Comparison of ENCODE assay signal across 8 cellular contexts in genomic region chr17:4881761-4882555, GRCh38. TPM values are rescaled to one million over a fixed set of nuclear protein-coding genes. Genes with fewer than 3 reads are reported as not detected.
A peak's percentile ranks its signal among the peaks of the same experiment; 100 is the strongest.
DNase-seq lines count a peak whose midpoint lies in the region; ATAC-seq and TF ChIP-seq lines count a peak whose summit lies in the region.

No MANE protein-coding gene starts in this region.

- no peaks in the 10 kb centered on the region for H3K27me3 ChIP-seq in neural progenitor cell

- TF ChIP-seq CTCF in neural progenitor cell (IDR thresholded peaks at IDR 0.05), result peak; percentile 90
- peak; percentile 80 for TF ChIP-seq CTCF in type B pancreatic cell (conservative IDR thresholded peaks at IDR 0.05)

- H4K20me1 ChIP-seq in neural progenitor cell (ENCODE audit: low read depth), result peaks cover 3% of the 10 kb centered on the region

- no peaks in the 10 kb centered on the region for H3K4me1 ChIP-seq in neural progenitor cell

- H3K79me2 ChIP-seq in neural progenitor cell (ENCODE audit: low read depth), result no peaks in the 10 kb centered on the region

- H3K27ac ChIP-seq in neural progenitor cell, result no peak overlapping the region

- no peak overlapping the region for H2AFZ ChIP-seq in neural progenitor cell (replicated peaks)

- peaks cover 5% of the 10 kb centered on the region for H3F3A ChIP-seq in neural progenitor cell (ENCODE audit: low read depth)

- H3K27me3 Mint-ChIP-seq in T-helper 2 cell treated with Interferon-gamma antibody and Interleukin-4, amounts not matched to agents 5 μg/mL and 100 μg/mL, for 36 hours (ENCODE audit: low read depth), result no peaks in the 10 kb centered on the region
- no peaks in the 10 kb centered on the region for H3K27me3 Mint-ChIP-seq in activated T-cell treated with anti-CD3 and anti-CD28 coated beads, Interleukin-2, amount 50 U/mL, for 24 hours
- H3K27me3 Mint-ChIP-seq in neural progenitor cell (ENCODE audit: insufficient read depth, low read depth) (peaks cover 2% of the 10 kb centered on the region), type B pancreatic cell (no peaks in the 10 kb centered on the region)

- H3K4me3 ChIP-seq in neural progenitor cell, result no peak overlapping the region

- DNase-seq in T-helper 2 cell, result peak; percentile 30 to 56 (median 45)
- DNase-seq in T-helper 2 cell treated with Interferon-gamma antibody and Interleukin-4, amounts not matched to agents 5 μg/mL and 100 μg/mL, for 36 hours (ENCODE audit: low spot score), result no peak
- peak; percentile 63 for DNase-seq in NCI-H510A (lab: John Stamatoyannopoulos, UW)
- peak; percentile 75 for DNase-seq in activated T-cell treated with anti-CD3 and anti-CD28 coated beads, Interleukin-2, amount 50 U/mL, for 24 hours
- DNase-seq in neural progenitor cell (ENCODE audit: low spot score), result peak; percentile 79
- no peak for DNase-seq in type B pancreatic cell (ENCODE audit: extremely low spot score, unreplicated experiment)
- DNase-seq in NCI-H446 (lab: John Stamatoyannopoulos, UW), result no peak

- H3K9me3 ChIP-seq in neural progenitor cell (ENCODE audit: low read depth), result no peaks in the 10 kb centered on the region

- H3K4me2 ChIP-seq in neural progenitor cell, result no peak overlapping the region

- H3K4me1 Mint-ChIP-seq in T-helper 2 cell treated with Interferon-gamma antibody and Interleukin-4, amounts not matched to agents 5 μg/mL and 100 μg/mL, for 36 hours (ENCODE audit: low read depth), result no peaks in the 10 kb centered on the region
- no peaks in the 10 kb centered on the region for H3K4me1 Mint-ChIP-seq in activated T-cell treated with anti-CD3 and anti-CD28 coated beads, Interleukin-2, amount 50 U/mL, for 24 hours (ENCODE audit: low read depth)
- no peaks in the 10 kb centered on the region for H3K4me1 Mint-ChIP-seq in neural progenitor cell
- no peaks in the 10 kb centered on the region for H3K4me1 Mint-ChIP-seq in type B pancreatic cell (ENCODE audit: unreplicated experiment)

- no peak overlapping the region for H3K9ac ChIP-seq in neural progenitor cell

- no peaks in the 10 kb centered on the region for H3K9me3 Mint-ChIP-seq in T-helper 2 cell treated with Interferon-gamma antibody and Interleukin-4, amounts not matched to agents 5 μg/mL and 100 μg/mL, for 36 hours
- H3K9me3 Mint-ChIP-seq in activated T-cell treated with anti-CD3 and anti-CD28 coated beads, Interleukin-2, amount 50 U/mL, for 24 hours, result no peaks in the 10 kb centered on the region
- no peaks in the 10 kb centered on the region for H3K9me3 Mint-ChIP-seq in neural progenitor cell
- H3K9me3 Mint-ChIP-seq in type B pancreatic cell, result no peaks in the 10 kb centered on the region

- no peak overlapping the region for H3K27ac Mint-ChIP-seq in T-helper 2 cell treated with Interferon-gamma antibody and Interleukin-4, amounts not matched to agents 5 μg/mL and 100 μg/mL, for 36 hours
- H3K27ac Mint-ChIP-seq in activated T-cell treated with anti-CD3 and anti-CD28 coated beads, Interleukin-2, amount 50 U/mL, for 24 hours, result no peak overlapping the region
- H3K27ac Mint-ChIP-seq in neural progenitor cell (no peak overlapping the region), type B pancreatic cell (peak overlapping the region; percentile 51)

- peaks cover 27% of the 10 kb centered on the region for H3K36me3 Mint-ChIP-seq in T-helper 2 cell treated with Interferon-gamma antibody and Interleukin-4, amounts not matched to agents 5 μg/mL and 100 μg/mL, for 36 hours (ENCODE audit: low read depth)
- H3K36me3 Mint-ChIP-seq in activated T-cell treated with anti-CD3 and anti-CD28 coated beads, Interleukin-2, amount 50 U/mL, for 24 hours (ENCODE audit: low read depth), result peaks cover 69% of the 10 kb centered on the region
- H3K36me3 Mint-ChIP-seq in neural progenitor cell (peaks cover 9% of the 10 kb centered on the region), type B pancreatic cell (peaks cover 8% of the 10 kb centered on the region)

- ATAC-seq in esophagus mucosa, result peak; percentile 84

- no peak overlapping the region for H3K4me3 Mint-ChIP-seq in T-helper 2 cell treated with Interferon-gamma antibody and Interleukin-4, amounts not matched to agents 5 μg/mL and 100 μg/mL, for 36 hours
- H3K4me3 Mint-ChIP-seq in activated T-cell treated with anti-CD3 and anti-CD28 coated beads, Interleukin-2, amount 50 U/mL, for 24 hours, result no peak overlapping the region
- H3K4me3 Mint-ChIP-seq in neural progenitor cell (no peak overlapping the region), type B pancreatic cell (no peak overlapping the region)

- no peaks in the 10 kb centered on the region for H3K36me3 ChIP-seq in neural progenitor cell

RNA-seq across cellular contexts. Expression of gene C17orf107, which starts 17.4 kb away (rescaled TPM):
- total RNA-seq in esophagus mucosa, result 1.3 TPM
- 1.1 and 2.3 TPM in 2 replicates for total RNA-seq in neural progenitor cell (ENCODE audit: low replicate concordance)
- total RNA-seq in type B pancreatic cell (ENCODE audit: low replicate concordance), result 4.4 and 9.3 TPM in 2 replicates

RNA-seq across cellular contexts. Expression of gene CHRNE, which starts 20.9 kb away (rescaled TPM):
- total RNA-seq in esophagus mucosa (0.32 TPM), neural progenitor cell (ENCODE audit: low replicate concordance) (0.19 TPM in 1 of 2 replicates, not detected in the other), type B pancreatic cell (ENCODE audit: low replicate concordance) (0.27 and 0.52 TPM in 2 replicates)

RNA-seq across cellular contexts. Expression of gene MINK1, which starts 48.8 kb away (rescaled TPM):
- 124 TPM for total RNA-seq in esophagus mucosa
- 26.2 and 34.6 TPM in 2 replicates for total RNA-seq in neural progenitor cell (ENCODE audit: low replicate concordance)
- 111 and 204 TPM in 2 replicates for total RNA-seq in type B pancreatic cell (ENCODE audit: low replicate concordance)

RNA-seq across cellular contexts. Expression of gene GP1BA, which starts 50.1 kb away (rescaled TPM):
- total RNA-seq in esophagus mucosa (not detected), neural progenitor cell (ENCODE audit: low replicate concordance) (not detected in 2 replicates), type B pancreatic cell (ENCODE audit: low replicate concordance) (not detected in 2 replicates)

RNA-seq across cellular contexts. Expression of gene SLC25A11, which starts 57.9 kb away (rescaled TPM):
- total RNA-seq in esophagus mucosa (42.4 TPM), neural progenitor cell (ENCODE audit: low replicate concordance) (35.3 and 61.6 TPM in 2 replicates), type B pancreatic cell (ENCODE audit: low replicate concordance) (60.2 and 63.6 TPM in 2 replicates)

Comparison
In these comparisons a context has a peak if more than half of its experiments do, and no peak if none do; other contexts are left out.
1. DNase-seq: peak in T-helper 2 cell (5 of 5), NCI-H510A (single experiment), activated T-cell treated with anti-CD3 and anti-CD28 coated beads, Interleukin-2, amount 50 U/mL, for 24 hours (single experiment) and neural progenitor cell (single experiment); none in T-helper 2 cell treated with Interferon-gamma antibody and Interleukin-4, amounts not matched to agents 5 μg/mL and 100 μg/mL, for 36 hours (single experiment), type B pancreatic cell (single experiment) and NCI-H446 (0 of 2).